Comparison of ENCODE assay signal across 2 cellular contexts in the genomic region with DNA sequence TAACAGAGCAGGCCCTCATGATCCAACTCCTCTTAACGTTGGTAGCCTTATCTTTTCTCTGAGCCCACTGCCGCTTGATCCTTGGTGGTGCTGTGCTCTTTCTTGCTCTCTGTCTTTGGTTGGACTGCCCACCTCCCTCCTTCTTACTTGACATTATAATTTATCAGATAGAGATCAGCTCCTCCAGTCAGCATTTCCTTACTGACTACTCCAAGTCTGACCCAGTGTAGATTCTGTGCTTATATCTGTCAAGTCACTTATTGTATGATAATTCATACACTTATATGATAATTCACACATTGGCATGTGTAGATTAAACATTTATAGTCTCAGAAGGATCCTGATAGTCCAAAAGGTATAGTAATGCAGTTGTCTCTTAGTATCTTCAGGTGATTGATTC.
TF ChIP-seq lines count a peak whose summit lies in the region.

No MANE protein-coding gene starts in this region.

TF ChIP-seq in SK-N-SH, 30 proteins besides CTCF, POLR2A, EP300 and RAD21:
- TF ChIP-seq FOXJ3 (CRISPR knock-in tag; IDR thresholded peaks at IDR 0.05) (no peak), GABPA (IDR thresholded peaks at IDR 0.05; ENCODE audit: low read depth) (no peak), GATA2 (CRISPR knock-in tag; IDR thresholded peaks at IDR 0.05) (no peak), SIN3A (IDR thresholded peaks at IDR 0.05; ENCODE audit: borderline replicate concordance, low read depth, low read length) (no peak), POLR2AphosphoS5 (IDR thresholded peaks at IDR 0.05; ENCODE audit: low read depth, low read length) (no peak), YY1 (IDR thresholded peaks at IDR 0.05; ENCODE audit: low read depth) (no peak), FOXM1 (IDR thresholded peaks at IDR 0.05; ENCODE audit: low read depth) (no peak)
- TF ChIP-seq, protein P1, sequence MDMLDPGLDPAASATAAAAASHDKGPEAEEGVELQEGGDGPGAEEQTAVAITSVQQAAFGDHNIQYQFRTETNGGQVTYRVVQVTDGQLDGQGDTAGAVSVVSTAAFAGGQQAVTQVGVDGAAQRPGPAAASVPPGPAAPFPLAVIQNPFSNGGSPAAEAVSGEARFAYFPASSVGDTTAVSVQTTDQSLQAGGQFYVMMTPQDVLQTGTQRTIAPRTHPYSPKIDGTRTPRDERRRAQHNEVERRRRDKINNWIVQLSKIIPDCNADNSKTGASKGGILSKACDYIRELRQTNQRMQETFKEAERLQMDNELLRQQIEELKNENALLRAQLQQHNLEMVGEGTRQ (IDR thresholded peaks at IDR 0.05; ENCODE audit: borderline replicate concordance, low read depth, low read length) = no peak
- TF ChIP-seq, protein P2, sequence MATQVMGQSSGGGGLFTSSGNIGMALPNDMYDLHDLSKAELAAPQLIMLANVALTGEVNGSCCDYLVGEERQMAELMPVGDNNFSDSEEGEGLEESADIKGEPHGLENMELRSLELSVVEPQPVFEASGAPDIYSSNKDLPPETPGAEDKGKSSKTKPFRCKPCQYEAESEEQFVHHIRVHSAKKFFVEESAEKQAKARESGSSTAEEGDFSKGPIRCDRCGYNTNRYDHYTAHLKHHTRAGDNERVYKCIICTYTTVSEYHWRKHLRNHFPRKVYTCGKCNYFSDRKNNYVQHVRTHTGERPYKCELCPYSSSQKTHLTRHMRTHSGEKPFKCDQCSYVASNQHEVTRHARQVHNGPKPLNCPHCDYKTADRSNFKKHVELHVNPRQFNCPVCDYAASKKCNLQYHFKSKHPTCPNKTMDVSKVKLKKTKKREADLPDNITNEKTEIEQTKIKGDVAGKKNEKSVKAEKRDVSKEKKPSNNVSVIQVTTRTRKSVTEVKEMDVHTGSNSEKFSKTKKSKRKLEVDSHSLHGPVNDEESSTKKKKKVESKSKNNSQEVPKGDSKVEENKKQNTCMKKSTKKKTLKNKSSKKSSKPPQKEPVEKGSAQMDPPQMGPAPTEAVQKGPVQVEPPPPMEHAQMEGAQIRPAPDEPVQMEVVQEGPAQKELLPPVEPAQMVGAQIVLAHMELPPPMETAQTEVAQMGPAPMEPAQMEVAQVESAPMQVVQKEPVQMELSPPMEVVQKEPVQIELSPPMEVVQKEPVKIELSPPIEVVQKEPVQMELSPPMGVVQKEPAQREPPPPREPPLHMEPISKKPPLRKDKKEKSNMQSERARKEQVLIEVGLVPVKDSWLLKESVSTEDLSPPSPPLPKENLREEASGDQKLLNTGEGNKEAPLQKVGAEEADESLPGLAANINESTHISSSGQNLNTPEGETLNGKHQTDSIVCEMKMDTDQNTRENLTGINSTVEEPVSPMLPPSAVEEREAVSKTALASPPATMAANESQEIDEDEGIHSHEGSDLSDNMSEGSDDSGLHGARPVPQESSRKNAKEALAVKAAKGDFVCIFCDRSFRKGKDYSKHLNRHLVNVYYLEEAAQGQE (IDR thresholded peaks at IDR 0.05; ENCODE audit: low read depth, low read length) = no peak
- TF ChIP-seq, protein P3, sequence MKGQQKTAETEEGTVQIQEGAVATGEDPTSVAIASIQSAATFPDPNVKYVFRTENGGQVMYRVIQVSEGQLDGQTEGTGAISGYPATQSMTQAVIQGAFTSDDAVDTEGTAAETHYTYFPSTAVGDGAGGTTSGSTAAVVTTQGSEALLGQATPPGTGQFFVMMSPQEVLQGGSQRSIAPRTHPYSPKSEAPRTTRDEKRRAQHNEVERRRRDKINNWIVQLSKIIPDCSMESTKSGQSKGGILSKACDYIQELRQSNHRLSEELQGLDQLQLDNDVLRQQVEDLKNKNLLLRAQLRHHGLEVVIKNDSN (IDR thresholded peaks at IDR 0.05; ENCODE audit: borderline replicate concordance, low read depth) = no peak
- TF ChIP-seq, protein P4, sequence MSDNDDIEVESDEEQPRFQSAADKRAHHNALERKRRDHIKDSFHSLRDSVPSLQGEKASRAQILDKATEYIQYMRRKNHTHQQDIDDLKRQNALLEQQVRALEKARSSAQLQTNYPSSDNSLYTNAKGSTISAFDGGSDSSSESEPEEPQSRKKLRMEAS (IDR thresholded peaks at IDR 0.05; ENCODE audit: low read depth) = no peak
TF ChIP-seq in SK-N-SH: peak in this region for 0.

TF ChIP-seq in SK-N-SH treated with all-trans-retinoic acid at 6 μM for 48 hours, 23 proteins besides CTCF, POLR2A, EP300 and RAD21:
- TF ChIP-seq, protein P5, sequence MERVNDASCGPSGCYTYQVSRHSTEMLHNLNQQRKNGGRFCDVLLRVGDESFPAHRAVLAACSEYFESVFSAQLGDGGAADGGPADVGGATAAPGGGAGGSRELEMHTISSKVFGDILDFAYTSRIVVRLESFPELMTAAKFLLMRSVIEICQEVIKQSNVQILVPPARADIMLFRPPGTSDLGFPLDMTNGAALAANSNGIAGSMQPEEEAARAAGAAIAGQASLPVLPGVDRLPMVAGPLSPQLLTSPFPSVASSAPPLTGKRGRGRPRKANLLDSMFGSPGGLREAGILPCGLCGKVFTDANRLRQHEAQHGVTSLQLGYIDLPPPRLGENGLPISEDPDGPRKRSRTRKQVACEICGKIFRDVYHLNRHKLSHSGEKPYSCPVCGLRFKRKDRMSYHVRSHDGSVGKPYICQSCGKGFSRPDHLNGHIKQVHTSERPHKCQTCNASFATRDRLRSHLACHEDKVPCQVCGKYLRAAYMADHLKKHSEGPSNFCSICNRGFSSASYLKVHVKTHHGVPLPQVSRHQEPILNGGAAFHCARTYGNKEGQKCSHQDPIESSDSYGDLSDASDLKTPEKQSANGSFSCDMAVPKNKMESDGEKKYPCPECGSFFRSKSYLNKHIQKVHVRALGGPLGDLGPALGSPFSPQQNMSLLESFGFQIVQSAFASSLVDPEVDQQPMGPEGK (CRISPR knock-in tag; IDR thresholded peaks at IDR 0.05; ENCODE audit: borderline replicate concordance) = no peak
- TF ChIP-seq, protein P6, sequence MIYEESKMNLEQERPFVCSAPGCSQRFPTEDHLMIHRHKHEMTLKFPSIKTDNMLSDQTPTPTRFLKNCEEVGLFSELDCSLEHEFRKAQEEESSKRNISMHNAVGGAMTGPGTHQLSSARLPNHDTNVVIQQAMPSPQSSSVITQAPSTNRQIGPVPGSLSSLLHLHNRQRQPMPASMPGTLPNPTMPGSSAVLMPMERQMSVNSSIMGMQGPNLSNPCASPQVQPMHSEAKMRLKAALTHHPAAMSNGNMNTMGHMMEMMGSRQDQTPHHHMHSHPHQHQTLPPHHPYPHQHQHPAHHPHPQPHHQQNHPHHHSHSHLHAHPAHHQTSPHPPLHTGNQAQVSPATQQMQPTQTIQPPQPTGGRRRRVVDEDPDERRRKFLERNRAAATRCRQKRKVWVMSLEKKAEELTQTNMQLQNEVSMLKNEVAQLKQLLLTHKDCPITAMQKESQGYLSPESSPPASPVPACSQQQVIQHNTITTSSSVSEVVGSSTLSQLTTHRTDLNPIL (CRISPR knock-in tag; IDR thresholded peaks at IDR 0.05; ENCODE audit: low read depth) = no peak
- TF ChIP-seq ZFP3 (CRISPR knock-in tag; IDR thresholded peaks at IDR 0.05) = no peak
- no peak for TF ChIP-seq ARNTL (CRISPR knock-in tag; IDR thresholded peaks at IDR 0.05; ENCODE audit: borderline replicate concordance, low read depth)
- TF ChIP-seq OSR1 (CRISPR knock-in tag; IDR thresholded peaks at IDR 0.05) = no peak
